Comparison of ENCODE assay signal across 11 cellular contexts in genomic region chrX:80026116-80026515, GRCh38. TPM values are rescaled to one million over a fixed set of nuclear protein-coding genes. Genes with fewer than 3 reads are reported as not detected.
"Had no signal": no experiment of that assay in that cellular context is flagged by ENCODE, and none has a peak within 500 bp of the region (broad histone marks: within the 10 kb centered on the region; RNA-seq: fewer than 3 reads in every experiment).

No MANE protein-coding gene starts in this region.

- DNase-seq: GM23248, GOT3, H7, H9, HCEC 1CT, HFFc6 had no signal

- H3K36me3 ChIP-seq: HAP-1 had no signal

- H3K27ac ChIP-seq: GM23248 had no signal

- H3K4me2 ChIP-seq: GM23338 had no signal

- H3K9me3 ChIP-seq: HAP-1 had no signal

- H3K4me3 ChIP-seq: GM23248, GM23338, HAP-1 had no signal

- FAIRE-seq: H1, H54 had no signal

- H3K9ac ChIP-seq: GM23248 had no signal

- H3K4me1 ChIP-seq: HAP-1 had no signal

- ATAC-seq: GM23338, HCT116 had no signal

- H2AFZ ChIP-seq: GM23248, GM23338 had no signal

RNA-seq across cellular contexts. Expression of gene TBX22, which starts 11.6 kb away (rescaled TPM):
- total RNA-seq: GM23248, HFFc6 had no signal
- polyA plus RNA-seq: GM23248 had no signal
